ENCODE assay signal across 32 cellular contexts in the genomic region with DNA sequence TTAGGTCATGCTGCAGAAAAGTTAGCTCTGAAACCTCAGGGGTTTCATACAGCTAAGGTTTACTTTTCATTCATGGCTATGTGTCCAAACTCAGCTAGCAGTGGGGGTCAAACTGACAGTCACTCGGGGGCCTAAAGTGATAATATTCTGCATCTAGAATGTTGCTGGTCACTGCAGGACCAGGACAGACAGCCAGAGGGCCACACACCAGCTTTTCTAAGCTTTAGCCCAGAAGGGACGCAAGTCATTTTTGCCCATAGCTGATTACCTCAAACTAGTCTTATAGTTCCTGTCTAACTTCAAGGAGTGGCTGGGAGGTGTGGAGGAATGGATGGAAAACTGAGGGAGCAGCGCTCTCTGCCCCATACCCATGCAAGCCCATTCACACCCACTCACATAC.
A peak's percentile ranks its signal among the peaks of the same experiment; 100 is the strongest.
DNase-seq lines count a peak whose midpoint lies in the region; ATAC-seq, FAIRE-seq and TF ChIP-seq lines count a peak whose summit lies in the region.
"Had no signal": no experiment of that assay in that cellular context is flagged by ENCODE, and none has a peak within 500 bp of the region (broad histone marks: within the 10 kb centered on the region; RNA-seq: fewer than 3 reads in every experiment).

No MANE protein-coding gene starts in this region.

- no peak for FAIRE-seq in bronchial epithelial cell (lab: Jason Lieb, UNC)
- FAIRE-seq: GM12892, K562, pancreas had no signal

- intact Hi-C loops in CD14-positive monocyte (cut with micrococcal nuclease) (no loop called here), heart right ventricle (cut with DNase I) (no loop called here)

- no peaks in the 10 kb centered on the region for H3K4me1 Mint-ChIP-seq in CD14-positive monocyte
- H3K4me1 Mint-ChIP-seq: B cell, immature natural killer cell had no signal

- peaks cover 5 to 11% (median 10%) of the 10 kb centered on the region in 3 donors for H3K27me3 Mint-ChIP-seq in CD14-positive monocyte (ENCODE audit: low read depth in 3 of 3)

- no peaks in the 10 kb centered on the region for H3K36me3 ChIP-seq in bronchial epithelial cell (ENCODE audit: control insufficient read depth, insufficient read depth, low read length)
- no peaks in the 10 kb centered on the region for H3K36me3 ChIP-seq in heart right ventricle
- H3K36me3 ChIP-seq: ascending aorta, MG63, pancreas had no signal

- H3K9me3 Mint-ChIP-seq in CD14-positive monocyte, result no peaks in the 10 kb centered on the region
- H3K9me3 Mint-ChIP-seq: immature natural killer cell; nephron progenitor cell; T-helper 1 cell treated with Interleukin-12 subunit alpha and Interleukin-12 subunit beta and Interleukin-4 antibody, amounts not matched to agents 30 μg/mL and 1 μg/mL, for 36 hours had no signal

- H3K4me1 ChIP-seq in foreskin keratinocyte, result no peaks in the 10 kb centered on the region
- no peaks in the 10 kb centered on the region for H3K4me1 ChIP-seq in heart right ventricle
- H3K4me1 ChIP-seq: ascending aorta, pancreas had no signal

- H3K36me3 Mint-ChIP-seq in CD14-positive monocyte, result no peaks in the 10 kb centered on the region
- H3K36me3 Mint-ChIP-seq: immature natural killer cell had no signal

- 78 to 82% methylated on average over 3 of the region's 3 CpGs for WGBS in heart right ventricle, 2 donors

- no peak for DNase-seq in AG04450 (ENCODE audit: low read depth, low spot score)
- no peak for DNase-seq in HFF-Myc (ENCODE audit: extremely low read depth, low read depth)
- DNase-seq in bronchial epithelial cell (ENCODE audit: low read depth), result no peak
- no peak for DNase-seq in foreskin keratinocyte
- no peak for DNase-seq in CD14-positive monocyte (ENCODE audit: low spot score)
- DNase-seq in stimulated activated CD4-positive, alpha-beta T cell treated with anti-CD3 and anti-CD28 coated beads, Interleukin-1b, Interleukin-23, amount 100 ng/mL, for 48 hours, result no peak
- no peak for DNase-seq in heart right ventricle
- DNase-seq: activated gamma-delta T cell treated with Interleukin-2 at 50 U/mL for 16 hours; activated T-cell treated with anti-CD3 and anti-CD28 coated beads, Interleukin-2, amount 50 U/mL, for 48 hours; DMS153; hypothalamus; immature natural killer cell; left colon; mammary epithelial cell; MG63; NCI-H1105 treated with DMSO at 0.1 percent for 48 hours; NCI-H187 treated with DMSO at 0.1 percent for 48 hours; NCI-H2171; NCI-H510A treated with DMSO at 0.1 percent for 48 hours; nephron progenitor cell; pancreas; retina; stimulated activated naive CD8-positive, alpha-beta T cell treated with anti-CD3 and anti-CD28 coated beads, Interleukin-15, Interleukin-2, amounts not matched to agents 100 U/mL and 50 U/mL, for 24 hours had no signal

- H3K4me3 ChIP-seq in AG04450 (ENCODE audit: low read depth, low read length) (no peak overlapping the region), HFF-Myc (replicated peaks; ENCODE audit: low read depth, low read length) (no peak overlapping the region), bronchial epithelial cell (ENCODE audit: low read depth, low read length) (no peak overlapping the region), heart right ventricle (no peak overlapping the region)
- H3K4me3 ChIP-seq: ascending aorta, K562, MG63, pancreas, SK-N-MC, smooth muscle cell had no signal

- H3K9me3 ChIP-seq in AG04450 (ENCODE audit: control insufficient read depth, insufficient read depth, low read length) (no peaks in the 10 kb centered on the region), heart right ventricle (no peaks in the 10 kb centered on the region)
- H3K9me3 ChIP-seq: ascending aorta, MG63, pancreas had no signal

- ATAC-seq in foreskin keratinocyte, result no peak
- no peak for ATAC-seq in heart right ventricle
- ATAC-seq in GM21381 (IDR thresholded peaks at IDR 0.05; ENCODE audit: unreplicated experiment), result no peak
- ATAC-seq: K562; left colon; pancreas; stimulated activated naive CD8-positive, alpha-beta T cell treated with anti-CD3 and anti-CD28 coated beads, Interleukin-15, Interleukin-2, amounts not matched to agents 100 U/mL and 50 U/mL, for 24 hours had no signal

- H3K4me3 Mint-ChIP-seq in CD14-positive monocyte, result no peak overlapping the region
- H3K4me3 Mint-ChIP-seq: B cell; immature natural killer cell; nephron progenitor cell; T-helper 1 cell treated with Interleukin-12 subunit alpha and Interleukin-12 subunit beta and Interleukin-4 antibody, amounts not matched to agents 30 μg/mL and 1 μg/mL, for 36 hours had no signal

- POLR2A ChIA-PET in AG04450 (lab: Yijun Ruan, JAX), result no interaction called here

- H3K27ac ChIP-seq in AG04450 (ENCODE audit: low read depth, low read length) (no peak overlapping the region), foreskin keratinocyte (no peak overlapping the region), heart right ventricle (no peak overlapping the region)
- H3K27ac ChIP-seq: ascending aorta, pancreas, RWPE1, SK-N-MC had no signal

- H3K27me3 ChIP-seq in AG04450 (ENCODE audit: control insufficient read depth, insufficient read depth, low read length), result peaks cover 4% of the 10 kb centered on the region
- no peaks in the 10 kb centered on the region for H3K27me3 ChIP-seq in bronchial epithelial cell (ENCODE audit: control insufficient read depth, insufficient read depth, low read length)
- peaks cover 4% of the 10 kb centered on the region for H3K27me3 ChIP-seq in foreskin keratinocyte
- peaks cover 0 to 5% (median 0%) of the 10 kb centered on the region in 7 donors for H3K27me3 ChIP-seq in heart right ventricle
- H3K27me3 ChIP-seq: ascending aorta, MG63, pancreas had no signal

- CTCF ChIA-PET in AG04450 (lab: Charles Lee), result interaction anchor here (1.4 kb wide), 1 partner anchor 9 kb away, joined by 3 read pairs; no protein-coding TSS in a partner anchor

- 0 out of 2 replicates have a peak, but pooled peaks have one; percentile 10 for TF ChIP-seq CTCF in AG04450 (IDR thresholded peaks at IDR 0.05; ENCODE audit: low read depth, low read length)
- peak; percentile 6 for TF ChIP-seq CTCF in HFF-Myc (IDR thresholded peaks at IDR 0.05; ENCODE audit: low read depth, low read length, missing control alignments)
- TF ChIP-seq CTCF in bronchial epithelial cell (IDR thresholded peaks at IDR 0.05; ENCODE audit: insufficient read depth, low read length, severe bottlenecking), result peak; percentile 12
- TF ChIP-seq CTCF in foreskin keratinocyte (conservative IDR thresholded peaks at IDR 0.05), result peak; percentile 6
- no peak for TF ChIP-seq CTCF in CD14-positive monocyte (IDR thresholded peaks at IDR 0.05)
- no peak for TF ChIP-seq CTCF in heart right ventricle (IDR thresholded peaks at IDR 0.05)

- no peak overlapping the region for H3K27ac Mint-ChIP-seq in CD14-positive monocyte
- H3K27ac Mint-ChIP-seq: B cell; immature natural killer cell; nephron progenitor cell; T-helper 1 cell treated with Interleukin-12 subunit alpha and Interleukin-12 subunit beta and Interleukin-4 antibody, amounts not matched to agents 30 μg/mL and 1 μg/mL, for 36 hours had no signal

Comparison
In these comparisons a context has a peak if more than half of its experiments do, and no peak if none do; other contexts are left out.
1. CTCF ChIP-seq: peak in AG04450 (single experiment), HFF-Myc (single experiment), bronchial epithelial cell (single experiment) and foreskin keratinocyte (single experiment); none in CD14-positive monocyte (single experiment) and heart right ventricle (0 of 9).